ENCODE assay signal across 7 cellular contexts in genomic region chr7:131328387-131329175, GRCh38. TPM values are rescaled to one million over a fixed set of nuclear protein-coding genes. Genes with fewer than 3 reads are reported as not detected.
DNase-seq lines count a peak whose midpoint lies in the region; TF ChIP-seq lines count a peak whose summit lies in the region.

No MANE protein-coding gene starts in this region.

- peaks cover 47% of the 10 kb centered on the region for H3K4me1 Mint-ChIP-seq in brain

- peak overlapping the region; percentile 98 for H3K9ac ChIP-seq in stomach smooth muscle (ENCODE audit: low read length in 2 of 2)

- peak overlapping the region; percentile 96 for H3K4me3 ChIP-seq in GM06990 (replicated peaks; ENCODE audit: low read depth, low read length)
- peak overlapping the region; percentile 96 for H3K4me3 ChIP-seq in LNCaP clone FGC (ENCODE audit: low read depth, low read length)
- H3K4me3 ChIP-seq in kidney epithelial cell (ENCODE audit: low read depth, low read length), result peak overlapping the region; percentile 95
- H3K4me3 ChIP-seq in stomach smooth muscle (ENCODE audit: low read length in 2 of 2), result peak overlapping the region; percentile 75 to 96

- H3K36me3 ChIP-seq in GM06990 (ENCODE audit: control insufficient read depth, insufficient read depth, low read length), result peaks cover 3% of the 10 kb centered on the region
- no peaks in the 10 kb centered on the region for H3K36me3 ChIP-seq in kidney epithelial cell (ENCODE audit: control insufficient read depth, insufficient read depth, low read length)
- H3K36me3 ChIP-seq in stomach smooth muscle (ENCODE audit: control insufficient read depth in 2 of 2, insufficient read depth in 2 of 2, low read length in 2 of 2), result no peaks in the 10 kb centered on the region

- peak overlapping the region; percentile 94 to 98 (median 97) for H3K4me3 Mint-ChIP-seq in brain

- H3K27ac ChIP-seq in stomach smooth muscle (ENCODE audit: low read length), result peak overlapping the region; percentile 96

- no peak for DNase-seq in GM06990 (ENCODE audit: extremely low read depth, insufficient read length)
- DNase-seq in LNCaP clone FGC (ENCODE audit: low read depth), result no peak
- no peak for DNase-seq in kidney epithelial cell (ENCODE audit: low read depth)
- no peak for DNase-seq in NCI-H2107 (lab: John Stamatoyannopoulos, UW)
- no peak for DNase-seq in 8988T

- peaks cover 7% of the 10 kb centered on the region for H3K4me1 ChIP-seq in stomach smooth muscle (ENCODE audit: control insufficient read depth, insufficient read depth, low read length)

- peaks cover 29% of the 10 kb centered on the region for H3K36me3 Mint-ChIP-seq in brain

- peak overlapping the region; percentile 96 to 99 (median 99) for H3K27ac Mint-ChIP-seq in brain

- peaks cover 0 to 8% (median 5%) of the 10 kb centered on the region in 5 experiments for H3K9me3 Mint-ChIP-seq in brain

- H3K27me3 ChIP-seq in GM06990 (replicated peaks; ENCODE audit: control insufficient read depth, insufficient read depth, low read length) (no peaks in the 10 kb centered on the region), kidney epithelial cell (ENCODE audit: control insufficient read depth, insufficient read depth, low read length) (no peaks in the 10 kb centered on the region), stomach smooth muscle (ENCODE audit: control insufficient read depth in 1 of 2, insufficient read depth in 2 of 2, low read length in 2 of 2) (no peaks in the 10 kb centered on the region)

- TF ChIP-seq CTCF in GM06990 (IDR thresholded peaks at IDR 0.05; ENCODE audit: insufficient read depth, low read length, poor library complexity, severe bottlenecking) (no peak), LNCaP clone FGC (IDR thresholded peaks at IDR 0.05; ENCODE audit: control insufficient read depth, extremely low read depth, insufficient read depth) (no peak), brain (conservative IDR thresholded peaks at IDR 0.05) (no peak), kidney epithelial cell (IDR thresholded peaks at IDR 0.05; ENCODE audit: insufficient read depth, low read length, poor library complexity, severe bottlenecking) (no peak)

- no peaks in the 10 kb centered on the region for H3K9me3 ChIP-seq in stomach smooth muscle (ENCODE audit: control insufficient read depth in 2 of 2, low read length in 2 of 2)

- H3K27me3 Mint-ChIP-seq in brain, result peaks cover 18% of the 10 kb centered on the region

RNA-seq across cellular contexts. Expression of gene MKLN1, which starts 0.9 kb away (rescaled TPM):
- polyA plus RNA-seq in brain (ENCODE audit: insufficient read depth, low read depth, low replicate concordance), result 8.6 TPM
- total RNA-seq in kidney epithelial cell, result 18.8 and 20.1 TPM in 2 replicates
